8 cellular contexts compared by ENCODE assay signal in genomic region chr7:138161600-138162081, GRCh38.
A peak's percentile ranks its signal among the peaks of the same experiment; 100 is the strongest.
DNase-seq lines count a peak whose midpoint lies in the region; ATAC-seq and TF ChIP-seq lines count a peak whose summit lies in the region.

No MANE protein-coding gene starts in this region.

- no peak overlapping the region for H3K9ac ChIP-seq in colonic mucosa (ENCODE audit: low read depth in 2 of 2, low read length in 2 of 2)

- no peaks in the 10 kb centered on the region for H3K27me3 ChIP-seq in colonic mucosa
- H3K27me3 ChIP-seq in right lobe of liver, result no peaks in the 10 kb centered on the region

- H3K27ac Mint-ChIP-seq in activated CD4-positive, alpha-beta T cell treated with anti-CD3 and anti-CD28 coated beads for 36 hours, result no peak overlapping the region

- H3K9me3 ChIP-seq in colonic mucosa (no peaks in the 10 kb centered on the region), right lobe of liver (no peaks in the 10 kb centered on the region)

- no peaks in the 10 kb centered on the region for H3K27me3 Mint-ChIP-seq in activated CD4-positive, alpha-beta T cell treated with anti-CD3 and anti-CD28 coated beads for 36 hours

- WGBS in right lobe of liver (ENCODE audit: insufficient coverage, low coverage, low lambda C conversion rate, missing lambda C conversion rate), result 6% methylated on average over 4 of the region's 4 CpGs

- H3K4me1 Mint-ChIP-seq in activated CD4-positive, alpha-beta T cell treated with anti-CD3 and anti-CD28 coated beads for 36 hours, result no peaks in the 10 kb centered on the region

- ATAC-seq in GM19467 (IDR thresholded peaks at IDR 0.05; ENCODE audit: unreplicated experiment) (peak; percentile 99), HG03558 (IDR thresholded peaks at IDR 0.05; ENCODE audit: extremely low read depth, unreplicated experiment) (peak; percentile 99), right lobe of liver (peak; percentile 90 to 96 (median 95))
- ATAC-seq in activated CD4-positive, alpha-beta T cell treated with anti-CD3 and anti-CD28 coated beads for 36 hours, result peak; percentile 99

- peaks cover 11% of the 10 kb centered on the region for H3K9me3 Mint-ChIP-seq in activated CD4-positive, alpha-beta T cell treated with anti-CD3 and anti-CD28 coated beads for 36 hours (ENCODE audit: low read depth)

- intact Hi-C loops in activated CD4-positive, alpha-beta T cell treated with anti-CD3 and anti-CD28 coated beads for 36 hours (cut with DNase I, micrococcal nuclease), result loop anchor here (1.0 to 5.0 kb wide), 3 partner anchors 301 to 705 kb away; partner anchors contain the start of gene TRIM24 (in 1 of the 2)
- intact Hi-C loops in colonic mucosa (cut with DNase I), result loop anchor here (2.0 kb wide), 1 partner anchor 577 kb away; no protein-coding TSS in a partner anchor
- intact Hi-C loops in right lobe of liver (cut with DNase I), result no loop called here

- H3K4me1 ChIP-seq in colonic mucosa (no peaks in the 10 kb centered on the region), right lobe of liver (peaks cover 0 to 15% (median 6%) of the 10 kb centered on the region in 4 donors)

- no peak for TF ChIP-seq POLR2A in right lobe of liver (IDR thresholded peaks at IDR 0.05)

- H3K36me3 Mint-ChIP-seq in activated CD4-positive, alpha-beta T cell treated with anti-CD3 and anti-CD28 coated beads for 36 hours (ENCODE audit: low read depth), result peaks cover 10% of the 10 kb centered on the region

- POLR2A ChIA-PET in activated CD4-positive, alpha-beta T cell treated with anti-CD3 and anti-CD28 coated beads for 36 hours (lab: Charles Lee), result interaction anchor here (0.6 to 0.9 kb wide), 2 partner anchors 72 to 577 kb away, joined by 4 to 7 read pairs; no protein-coding TSS in a partner anchor

- H3K4me3 Mint-ChIP-seq in activated CD4-positive, alpha-beta T cell treated with anti-CD3 and anti-CD28 coated beads for 36 hours, result no peak overlapping the region

- no peaks in the 10 kb centered on the region for H3K36me3 ChIP-seq in colonic mucosa
- H3K36me3 ChIP-seq in right lobe of liver, result no peaks in the 10 kb centered on the region

- peak; percentile 67 for TF ChIP-seq CTCF in colonic mucosa (IDR thresholded peaks at IDR 0.05)
- TF ChIP-seq CTCF in right lobe of liver (IDR thresholded peaks at IDR 0.05), result peak; percentile 67 to 82 (median 79)

- CTCF ChIA-PET in activated CD4-positive, alpha-beta T cell treated with anti-CD3 and anti-CD28 coated beads for 36 hours (lab: Charles Lee), result interaction anchor here (0.6 to 1.5 kb wide), 9 partner anchors 9 to 577 kb away, joined by 3 to 24 read pairs (median 3); no protein-coding TSS in a partner anchor

- DNase-seq in COR-L47 (lab: John Stamatoyannopoulos, UW) (peak; percentile 98), NCI-H524 (lab: John Stamatoyannopoulos, UW) (peak; percentile 93 to 97), colonic mucosa (peak; percentile 86), right lobe of liver (peak; percentile 72 to 91 (median 82))
- DNase-seq in activated CD4-positive, alpha-beta T cell treated with anti-CD3 and anti-CD28 coated beads for 36 hours, result peak; percentile 86
- peak; percentile 27 for DNase-seq in stimulated activated CD8-positive, alpha-beta memory T cell treated with anti-CD3 and anti-CD28 coated beads, Interleukin-12 subunit alpha, Interleukin-12 subunit beta, amount 100 ng/mL, for 24 hours (ENCODE audit: extremely low read depth)

- H3K27ac ChIP-seq in colonic mucosa, result no peak overlapping the region
- no peak overlapping the region for H3K27ac ChIP-seq in right lobe of liver

- H3K4me3 ChIP-seq in colonic mucosa (no peak overlapping the region), right lobe of liver (no peak overlapping the region)

Comparison
In these comparisons a context has a peak if more than half of its experiments do, and no peak if none do; other contexts are left out.
1. DNase-seq: peak in every context shown above with its lines; median percentile 98 in COR-L47; 95 in NCI-H524; 86 in activated CD4-positive, alpha-beta T cell treated with anti-CD3 and anti-CD28 coated beads for 36 hours; 86 in colonic mucosa; 82 in right lobe of liver; 27 in stimulated activated CD8-positive, alpha-beta memory T cell treated with anti-CD3 and anti-CD28 coated beads, Interleukin-12 subunit alpha, Interleukin-12 subunit beta, amount 100 ng/mL, for 24 hours.
2. intact Hi-C loops: an anchor here in activated CD4-positive, alpha-beta T cell treated with anti-CD3 and anti-CD28 coated beads for 36 hours (1.0 to 5.0 kb wide) and colonic mucosa (2.0 kb wide); none called in right lobe of liver.